ENCODE assay signal across 8 cellular contexts in genomic region chr2:30225131-30225762, GRCh38. TPM values are rescaled to one million over a fixed set of nuclear protein-coding genes. Genes with fewer than 3 reads are reported as not detected.
DNase-seq lines count a peak whose midpoint lies in the region; ATAC-seq and TF ChIP-seq lines count a peak whose summit lies in the region.

No MANE protein-coding gene starts in this region.

- H3K4me3 ChIP-seq in fibroblast of villous mesenchyme (ENCODE audit: low read depth, low read length) = peak overlapping the region; percentile 59
- peak overlapping the region; percentile 15 to 21 for H3K4me3 ChIP-seq in prostate gland

- H3K36me3 ChIP-seq in prostate gland = no peaks in the 10 kb centered on the region

- intact Hi-C loops in prostate gland (cut with DNase I) = no loop called here

- peaks cover 5% of the 10 kb centered on the region for H3K4me1 ChIP-seq in prostate gland (replicated peaks)

- POLR2A ChIA-PET in GM10248 (lab: Yijun Ruan, JAX) = no interaction called here

- peak; percentile 15 for TF ChIP-seq POLR2A in prostate gland (IDR thresholded peaks at IDR 0.05)

- peak overlapping the region; percentile 73 to 78 for H3K27ac ChIP-seq in prostate gland

- DNase-seq in GM10248 (ENCODE audit: extremely low spot score) (peak; percentile 55), NCI-H2029 (lab: John Stamatoyannopoulos, UW) (peak; percentile 51), fibroblast of villous mesenchyme (ENCODE audit: low read depth) (peak; percentile 76), prostate gland (ENCODE audit: low spot score) (peak; percentile 59), hippocampal formation (lab: John Stamatoyannopoulos, UW) (no peak), HT-29 (ENCODE audit: low spot score) (no peak)
- peak; percentile 52 for DNase-seq in activated T-cell treated with anti-CD3 and anti-CD28 coated beads, Interleukin-2, amount 50 U/mL, for 1 hour

- ATAC-seq in GM21723 (IDR thresholded peaks at IDR 0.05; ENCODE audit: unreplicated experiment) = peak; percentile 52

- CTCF ChIA-PET in GM10248 (lab: Yijun Ruan, JAX) = interaction anchor here (1.4 to 10.9 kb wide), 5 partner anchors 10 to 487 kb away, joined by 3 to 82 read pairs (median 15); no protein-coding TSS in a partner anchor

- 2% methylated on average over 7 of the region's 8 CpGs for WGBS in prostate gland

- no peaks in the 10 kb centered on the region for H3K9me3 ChIP-seq in prostate gland

- H3K27me3 ChIP-seq in prostate gland (replicated peaks; ENCODE audit: insufficient read depth) = no peaks in the 10 kb centered on the region

- TF ChIP-seq CTCF in GM10248 (IDR thresholded peaks at IDR 0.05; ENCODE audit: control extremely low read depth, extremely low read depth, low read depth, missing control alignments) (no peak), fibroblast of villous mesenchyme (IDR thresholded peaks at IDR 0.05; ENCODE audit: insufficient read depth, low read depth, low read length) (peak; percentile 13), prostate gland (IDR thresholded peaks at IDR 0.05) (peak in 1 of 4 experiments; percentile 12)

RNA-seq across cellular contexts. Expression of gene LBH, which starts 6.1 kb away (rescaled TPM):
- total RNA-seq in fibroblast of villous mesenchyme (548 and 803 TPM in 2 replicates), prostate gland (10 to 100 TPM; 33.3 to 41.8 TPM)
- total RNA-seq in HT-29 (2014; rRNA removed; shearing (Covaris generic)) = 0.10 and 0.42 TPM in 2 replicates

Comparison
In these comparisons a context has a peak if more than half of its experiments do, and no peak if none do; other contexts are left out.
1. DNase-seq: peak in GM10248 (single experiment), NCI-H2029 (single experiment), activated T-cell treated with anti-CD3 and anti-CD28 coated beads, Interleukin-2, amount 50 U/mL, for 1 hour (single experiment), fibroblast of villous mesenchyme (single experiment) and prostate gland (single experiment); none in hippocampal formation (0 of 2) and HT-29 (single experiment).
2. RNA of gene LBH, which starts 6.1 kb away (total RNA-seq): 548 to 803 TPM in fibroblast of villous mesenchyme and 33.3 to 41.8 TPM in prostate gland; 0.10 to 0.42 TPM in HT-29; every median in the first group is over 10 times any median in the second.